ENCODE assay signal across 18 cellular contexts in genomic region chr7:51127618-51127904, GRCh38.
"Had no signal": no experiment of that assay in that cellular context is flagged by ENCODE, and none has a peak within 500 bp of the region (broad histone marks: within the 10 kb centered on the region; RNA-seq: fewer than 3 reads in every experiment).

No MANE protein-coding gene starts in this region.

- DNase-seq: colonic mucosa; effector CD8-positive, alpha-beta T cell; esophagus squamous epithelium; hippocampal formation; left colon; natural killer cell; occipital lobe; stimulated activated CD4-positive, alpha-beta T cell treated with anti-CD3 and anti-CD28 coated beads, Interleukin-15, amount 100 ng/mL, for 24 hours; stimulated activated CD4-positive, alpha-beta T cell treated with anti-CD3 and anti-CD28 coated beads, Interleukin-4, amount 100 ng/mL, for 1 hour; stimulated activated CD8-positive, alpha-beta memory T cell treated with anti-CD3 and anti-CD28 coated beads, Interleukin-4, amount 100 ng/mL, for 48 hours; stimulated activated naive CD4-positive, alpha-beta T cell; stimulated activated naive CD8-positive, alpha-beta T cell treated with anti-CD3 and anti-CD28 coated beads, Interleukin-15, amount 100 ng/mL, for 72 hours; thyroid gland; trophoblast cell had no signal

- ATAC-seq: left colon; natural killer cell; stimulated activated naive CD8-positive, alpha-beta T cell treated with anti-CD3 and anti-CD28 coated beads, Interleukin-15, amount 100 ng/mL, for 72 hours had no signal

- H3K27ac ChIP-seq: colonic mucosa, esophagus squamous epithelium, parathyroid adenoma, thyroid gland, vagina had no signal

- H3K36me3 ChIP-seq: colonic mucosa, thyroid gland, vagina had no signal

- H3K27me3 ChIP-seq: colonic mucosa, esophagus squamous epithelium, thyroid gland, vagina had no signal

- H3K9me3 ChIP-seq: colonic mucosa, thyroid gland, vagina had no signal

- H3K4me1 ChIP-seq: colonic mucosa, thyroid gland, vagina had no signal

- H3K4me3 ChIP-seq: colonic mucosa, esophagus squamous epithelium, lung, skin epidermis, thyroid gland, vagina had no signal
